Comparison of ENCODE assay signal across 27 cellular contexts in genomic region chr17:37246085-37246484, GRCh38.
"Had no signal": no experiment of that assay in that cellular context is flagged by ENCODE, and none has a peak within 500 bp of the region (broad histone marks: within the 10 kb centered on the region; RNA-seq: fewer than 3 reads in every experiment).

No MANE protein-coding gene starts in this region.

- ATAC-seq: stimulated activated effector memory CD8-positive, alpha-beta T cell treated with anti-CD3 and anti-CD28 coated beads, Interleukin-12 subunit alpha, Interleukin-12 subunit beta, amount 100 ng/mL, for 72 hours; stimulated activated memory B cell treated with anti-CD40 and anti-IgM and Interleukin-4, amounts not matched to agents 10 μg/mL and 1 μg/mL and 100 μg/mL, for 72 hours; stimulated activated naive B cell treated with anti-CD40 and anti-IgM and Interleukin-4, amounts not matched to agents 10 μg/mL and 1 μg/mL and 100 μg/mL, for 72 hours; stimulated activated naive CD8-positive, alpha-beta T cell treated with anti-CD3 and anti-CD28 coated beads, Interleukin-15, amount 100 ng/mL, for 72 hours; stimulated activated naive CD8-positive, alpha-beta T cell treated with anti-CD3 and anti-CD28 coated beads, Interleukin-15, Interleukin-2, amounts not matched to agents 100 U/mL and 50 U/mL, for 24 hours; upper lobe of right lung had no signal

- H3K27me3 ChIP-seq: stomach, suprapubic skin, testis, thyroid gland, tibial artery, tibial nerve, transverse colon, upper lobe of left lung, upper lobe of right lung, vagina had no signal

- H3K9me3 ChIP-seq: stomach, suprapubic skin, testis, thoracic aorta, thyroid gland, tibial artery, tibial nerve, transverse colon, upper lobe of left lung, upper lobe of right lung, vagina had no signal

- H3K27ac Mint-ChIP-seq: stimulated activated effector memory CD8-positive, alpha-beta T cell treated with anti-CD3 and anti-CD28 coated beads, Interleukin-12 subunit alpha, Interleukin-12 subunit beta, amount 100 ng/mL, for 72 hours; stimulated activated memory B cell treated with anti-CD40 and anti-IgM and Interleukin-4, amounts not matched to agents 10 μg/mL and 1 μg/mL and 100 μg/mL, for 72 hours; stimulated activated naive B cell treated with anti-CD40 and anti-IgM and Interleukin-4, amounts not matched to agents 10 μg/mL and 1 μg/mL and 100 μg/mL, for 72 hours; stimulated activated naive CD8-positive, alpha-beta T cell treated with anti-CD3 and anti-CD28 coated beads, Interleukin-15, Interleukin-2, amounts not matched to agents 100 ng/mL and 50 ng/mL, for 24 hours had no signal

- H3K4me1 Mint-ChIP-seq: stimulated activated effector memory CD8-positive, alpha-beta T cell treated with anti-CD3 and anti-CD28 coated beads, Interleukin-12 subunit alpha, Interleukin-12 subunit beta, amount 100 ng/mL, for 72 hours; stimulated activated memory B cell treated with anti-CD40 and anti-IgM and Interleukin-4, amounts not matched to agents 10 μg/mL and 1 μg/mL and 100 μg/mL, for 72 hours; stimulated activated naive CD8-positive, alpha-beta T cell treated with anti-CD3 and anti-CD28 coated beads, Interleukin-15, amount 100 ng/mL, for 72 hours had no signal

- H3K4me3 ChIP-seq: stomach, suprapubic skin, testis, thoracic aorta, thyroid gland, tibial artery, tibial nerve, transverse colon, upper lobe of left lung, upper lobe of right lung, vagina had no signal

- H3K27me3 Mint-ChIP-seq: stimulated activated memory B cell treated with anti-CD40 and anti-IgM and Interleukin-4, amounts not matched to agents 10 μg/mL and 1 μg/mL and 100 μg/mL, for 72 hours; stimulated activated naive B cell treated with anti-CD40 and anti-IgM and Interleukin-4, amounts not matched to agents 10 μg/mL and 1 μg/mL and 100 μg/mL, for 72 hours; stimulated activated naive CD8-positive, alpha-beta T cell treated with anti-CD3 and anti-CD28 coated beads, Interleukin-15, amount 100 ng/mL, for 72 hours; stimulated activated naive CD8-positive, alpha-beta T cell treated with anti-CD3 and anti-CD28 coated beads, Interleukin-15, Interleukin-2, amounts not matched to agents 100 ng/mL and 50 ng/mL, for 24 hours; type B pancreatic cell had no signal

- H3K4me3 Mint-ChIP-seq: stimulated activated effector memory CD8-positive, alpha-beta T cell treated with anti-CD3 and anti-CD28 coated beads, Interleukin-12 subunit alpha, Interleukin-12 subunit beta, amount 100 ng/mL, for 72 hours; stimulated activated memory B cell treated with anti-CD40 and anti-IgM and Interleukin-4, amounts not matched to agents 10 μg/mL and 1 μg/mL and 100 μg/mL, for 72 hours; stimulated activated naive B cell treated with anti-CD40 and anti-IgM and Interleukin-4, amounts not matched to agents 10 μg/mL and 1 μg/mL and 100 μg/mL, for 72 hours; stimulated activated naive CD8-positive, alpha-beta T cell treated with anti-CD3 and anti-CD28 coated beads, Interleukin-15, amount 100 ng/mL, for 72 hours; stimulated activated naive CD8-positive, alpha-beta T cell treated with anti-CD3 and anti-CD28 coated beads, Interleukin-15, Interleukin-2, amounts not matched to agents 100 ng/mL and 50 ng/mL, for 24 hours; type B pancreatic cell had no signal

- H3K4me1 ChIP-seq: stomach, suprapubic skin, testis, thyroid gland, tibial artery, tibial nerve, transverse colon, upper lobe of left lung, upper lobe of right lung, vagina had no signal

- H3K27ac ChIP-seq: stomach, suprapubic skin, testis, thoracic aorta, thyroid gland, tibial artery, tibial nerve, transverse colon, upper lobe of left lung, upper lobe of right lung, vagina had no signal

- DNase-seq: stimulated activated CD4-positive, alpha-beta T cell treated with anti-CD3 and anti-CD28 coated beads, Interleukin-2, amount 100 ng/mL, for 48 hours; stimulated activated CD4-positive, alpha-beta T cell treated with anti-CD3 and anti-CD28 coated beads, Interleukin-4, amount 100 ng/mL, for 1 hour; stimulated activated CD4-positive, alpha-beta T cell treated with anti-CD3 and anti-CD28 coated beads, Interleukin-4, amount 100 ng/mL, for 24 hours; stimulated activated CD4-positive, alpha-beta T cell treated with anti-CD3 and anti-CD28 coated beads, Interleukin-4, amount 100 ng/mL, for 4 hours; stimulated activated CD8-positive, alpha-beta memory T cell treated with anti-CD3 and anti-CD28 coated beads, Interleukin-4, amount 100 ng/mL, for 48 hours; stimulated activated naive B cell treated with anti-CD40 and anti-IgM and Interleukin-4, amounts not matched to agents 10 μg/mL and 1 μg/mL and 100 μg/mL, for 72 hours; stimulated activated naive CD4-positive, alpha-beta T cell; stimulated activated naive CD4-positive, alpha-beta T cell treated with Interleukin-2 at 50 U/mL for 16 hours; stimulated activated naive CD8-positive, alpha-beta T cell treated with anti-CD3 and anti-CD28 coated beads, Interleukin-15, amount 100 ng/mL, for 72 hours; stimulated activated naive CD8-positive, alpha-beta T cell treated with anti-CD3 and anti-CD28 coated beads, Interleukin-15, Interleukin-2, amounts not matched to agents 100 U/mL and 50 U/mL, for 24 hours; stomach; substantia nigra; testis; thyroid gland; tibial artery; transverse colon; trophoblast cell; upper lobe of left lung; upper lobe of right lung had no signal
